18 cellular contexts compared by ENCODE assay signal in the genomic region with DNA sequence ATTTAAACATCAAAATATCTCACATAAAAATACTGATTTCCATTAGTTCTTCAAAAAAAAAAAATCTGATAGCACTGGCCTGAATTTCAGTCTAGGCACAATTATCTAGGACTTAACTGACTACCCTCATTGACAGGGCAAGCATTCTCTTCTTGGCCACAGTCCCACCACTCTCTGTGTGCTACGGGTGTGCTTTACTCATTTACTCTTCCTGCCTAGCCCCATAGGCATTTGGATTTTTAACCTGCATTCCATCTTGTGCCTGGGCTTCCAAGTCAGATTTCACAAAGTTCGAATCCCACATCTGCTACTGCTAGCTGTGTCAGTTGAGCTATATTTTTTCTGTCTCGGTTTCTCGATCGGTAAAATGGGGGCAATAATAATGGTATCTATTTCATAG.
"Had no signal": no experiment of that assay in that cellular context is flagged by ENCODE, and none has a peak within 500 bp of the region (broad histone marks: within the 10 kb centered on the region; RNA-seq: fewer than 3 reads in every experiment).

No MANE protein-coding gene starts in this region.

- H3K27ac ChIP-seq: right atrium auricular region, skin epidermis had no signal

- H3K4me1 Mint-ChIP-seq: activated T-helper 17 cell treated with anti-CD3 and anti-CD28 coated beads, Interleukin-2, amount 50 U/mL, for 72 hours had no signal

- H3K4me3 Mint-ChIP-seq: activated T-helper 17 cell treated with anti-CD3 and anti-CD28 coated beads, Interleukin-2, amount 50 U/mL, for 72 hours; naive thymus-derived CD4-positive, alpha-beta T cell; type B pancreatic cell had no signal

- H3K36me3 ChIP-seq: right atrium auricular region had no signal

- DNase-seq: activated CD4-positive, alpha-beta T cell treated with anti-CD3 and anti-CD28 coated beads, Interleukin-2, amount 50 U/mL, for 4 hours; activated CD4-positive, CD25-positive, alpha-beta regulatory T cell treated with anti-CD3 and anti-CD28 coated beads, Interleukin-2, amount 50 U/mL, for 72 hours; activated naive CD4-positive, alpha-beta T cell treated with Interleukin-2 at 50 U/mL for 16 hours; aorta; mucosa of descending colon; naive thymus-derived CD4-positive, alpha-beta T cell; posterior cingulate gyrus; stimulated activated CD4-positive, alpha-beta T cell treated with anti-CD3 and anti-CD28 coated beads, Interleukin-15, amount 100 ng/mL, for 24 hours; stimulated activated CD4-positive, alpha-beta T cell treated with anti-CD3 and anti-CD28 coated beads, Interleukin-4, amount 100 ng/mL, for 24 hours; stimulated activated naive CD4-positive, alpha-beta T cell treated with Interleukin-2 at 50 U/mL for 16 hours; substantia nigra had no signal

- ATAC-seq: activated T-helper 17 cell treated with anti-CD3 and anti-CD28 coated beads, Interleukin-2, amount 50 U/mL, for 72 hours; left lobe of liver; mucosa of descending colon; naive thymus-derived CD4-positive, alpha-beta T cell had no signal

- H3K4me1 ChIP-seq: right atrium auricular region had no signal

- H3K4me3 ChIP-seq: mucosa of descending colon, right atrium auricular region, skin epidermis had no signal

- H3K27ac Mint-ChIP-seq: activated T-helper 17 cell treated with anti-CD3 and anti-CD28 coated beads, Interleukin-2, amount 50 U/mL, for 72 hours had no signal

- H3K9me3 ChIP-seq: mucosa of descending colon, right atrium auricular region had no signal

- H3K27me3 Mint-ChIP-seq: type B pancreatic cell had no signal

- H3K27me3 ChIP-seq: right atrium auricular region had no signal

- H3K9me3 Mint-ChIP-seq: activated T-helper 17 cell treated with anti-CD3 and anti-CD28 coated beads, Interleukin-2, amount 50 U/mL, for 72 hours had no signal

- FAIRE-seq: bronchial epithelial cell, keratinocyte had no signal
